7 cellular contexts compared by ENCODE assay signal in the genomic region with DNA sequence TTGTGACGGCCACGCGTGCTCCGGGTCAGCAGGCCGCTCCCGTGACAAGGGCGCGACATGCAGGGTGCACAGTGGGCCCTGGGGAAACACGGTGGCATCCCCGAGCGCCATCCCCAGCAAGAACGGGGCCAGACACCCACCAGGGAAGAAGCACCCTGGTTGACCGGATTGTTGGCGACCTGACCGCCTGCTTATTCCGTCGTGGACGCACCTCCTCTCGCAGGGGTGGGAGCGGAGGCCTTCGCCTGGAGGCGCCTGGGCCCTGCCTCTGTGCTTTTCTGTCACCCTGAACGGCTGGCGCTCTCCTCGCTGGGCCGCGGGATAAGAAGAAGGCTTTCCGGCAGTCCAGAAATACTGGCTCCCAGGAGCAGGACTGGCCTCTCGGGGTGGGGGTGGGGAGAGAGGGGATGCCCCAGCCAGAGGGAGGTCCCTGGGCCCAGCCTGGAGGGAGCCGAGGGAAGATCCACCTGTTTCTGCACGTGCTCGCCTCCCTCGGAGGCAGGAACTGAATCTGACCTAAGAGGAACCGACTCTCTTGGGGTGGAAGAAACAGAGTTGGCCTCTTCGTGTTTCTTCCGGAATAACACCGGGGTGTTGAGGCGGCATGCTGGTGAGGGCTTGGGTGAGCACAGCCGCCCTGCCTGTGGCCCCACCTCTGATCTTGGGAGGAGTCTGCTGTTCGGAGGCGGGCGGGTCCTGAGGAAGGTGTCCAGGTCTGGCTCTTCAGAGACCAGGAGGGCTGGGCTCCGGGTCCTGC.
DNase-seq lines count a peak whose midpoint lies in the region; ATAC-seq, FAIRE-seq and TF ChIP-seq lines count a peak whose summit lies in the region.
"Not testable (repeated sequence)": the region's sequence is repeated elsewhere in the genome, so short reads cannot be mapped to it uniquely, and the experiment has no call there.

No MANE protein-coding gene starts in this region.

- not testable (repeated sequence) for H3K27me3 Mint-ChIP-seq in activated T-helper 17 cell treated with anti-CD3 and anti-CD28 coated beads, Interleukin-2, amount 50 U/mL, for 72 hours

- ATAC-seq in GM19351 (IDR thresholded peaks at IDR 0.05; ENCODE audit: unreplicated experiment) (peak; percentile 53), HG02798 (IDR thresholded peaks at IDR 0.05; ENCODE audit: poor library complexity, unreplicated experiment) (peak; percentile 45), left cardiac atrium (peak; percentile 41 to 53), mucosa of descending colon (peak; percentile 82)
- ATAC-seq in activated T-helper 17 cell treated with anti-CD3 and anti-CD28 coated beads, Interleukin-2, amount 50 U/mL, for 72 hours (replicated peaks) = peak; percentile 64

- not testable (repeated sequence) for DNase-seq in RWPE1 (ENCODE audit: low spot score)
- DNase-seq in left cardiac atrium (peak; percentile 10), mucosa of descending colon (peak in 2 of 3 donors; percentile 18 to 60), small intestine (peak; percentile 0)

- not testable (repeated sequence) for H3K4me1 ChIP-seq in mucosa of descending colon (ENCODE audit: low read depth); small intestine (ENCODE audit: control insufficient read depth in 2 of 2, insufficient read depth in 1 of 2, low read depth in 1 of 2, low read length in 1 of 2)

- intact Hi-C loops in left cardiac atrium (cut with DNase I); mucosa of descending colon (cut with DNase I, micrococcal nuclease): not testable (repeated sequence)

- H3K36me3 ChIP-seq in mucosa of descending colon (ENCODE audit: low read depth); small intestine (ENCODE audit: control insufficient read depth in 2 of 2, insufficient read depth in 2 of 2, low read length in 2 of 2): not testable (repeated sequence)

- FAIRE-seq in small intestine (lab: Jason Lieb, UNC) = not testable (repeated sequence)

- H3K4me3 Mint-ChIP-seq in activated T-helper 17 cell treated with anti-CD3 and anti-CD28 coated beads, Interleukin-2, amount 50 U/mL, for 72 hours = not testable (repeated sequence)

- H3K4me1 Mint-ChIP-seq in activated T-helper 17 cell treated with anti-CD3 and anti-CD28 coated beads, Interleukin-2, amount 50 U/mL, for 72 hours = not testable (repeated sequence)

- not testable (repeated sequence) for TF ChIP-seq CTCF in RWPE1 (conservative IDR thresholded peaks at IDR 0.05; ENCODE audit: low read depth); mucosa of descending colon (IDR thresholded peaks at IDR 0.05)

- WGBS in small intestine, 3 donors = 72 to 80% (median 79%) methylated on average over 6 to 23 of the region's 43 CpGs

- peak overlapping the region; percentile 41; the same call in 1 of the 2 replicates for H3K27ac ChIP-seq in RWPE1
- H3K27ac ChIP-seq in small intestine (ENCODE audit: low read depth in 1 of 2, low read length in 1 of 2) = not testable (repeated sequence)

- POLR2A ChIA-PET in RWPE1 (lab: Yijun Ruan, JAX; ENCODE audit: low non-redundant PET) = not testable (repeated sequence)

- not testable (repeated sequence) for H3K4me3 ChIP-seq in mucosa of descending colon; small intestine (ENCODE audit: low read depth in 1 of 2, low read length in 2 of 2)

- not testable (repeated sequence) for H3K27ac Mint-ChIP-seq in activated T-helper 17 cell treated with anti-CD3 and anti-CD28 coated beads, Interleukin-2, amount 50 U/mL, for 72 hours

- H3K36me3 Mint-ChIP-seq in activated T-helper 17 cell treated with anti-CD3 and anti-CD28 coated beads, Interleukin-2, amount 50 U/mL, for 72 hours (ENCODE audit: low read depth) = not testable (repeated sequence)

- H3K9me3 ChIP-seq in mucosa of descending colon; small intestine (ENCODE audit: control insufficient read depth, low read depth): not testable (repeated sequence)

- not testable (repeated sequence) for H3K9me3 Mint-ChIP-seq in activated T-helper 17 cell treated with anti-CD3 and anti-CD28 coated beads, Interleukin-2, amount 50 U/mL, for 72 hours

- not testable (repeated sequence) for H3K27me3 ChIP-seq in small intestine (ENCODE audit: control insufficient read depth in 2 of 2, insufficient read depth in 2 of 2, low read length in 2 of 2)

- CTCF ChIA-PET in RWPE1 (lab: Yijun Ruan, JAX) = not testable (repeated sequence)
